17 cellular contexts compared by ENCODE assay signal in the genomic region with DNA sequence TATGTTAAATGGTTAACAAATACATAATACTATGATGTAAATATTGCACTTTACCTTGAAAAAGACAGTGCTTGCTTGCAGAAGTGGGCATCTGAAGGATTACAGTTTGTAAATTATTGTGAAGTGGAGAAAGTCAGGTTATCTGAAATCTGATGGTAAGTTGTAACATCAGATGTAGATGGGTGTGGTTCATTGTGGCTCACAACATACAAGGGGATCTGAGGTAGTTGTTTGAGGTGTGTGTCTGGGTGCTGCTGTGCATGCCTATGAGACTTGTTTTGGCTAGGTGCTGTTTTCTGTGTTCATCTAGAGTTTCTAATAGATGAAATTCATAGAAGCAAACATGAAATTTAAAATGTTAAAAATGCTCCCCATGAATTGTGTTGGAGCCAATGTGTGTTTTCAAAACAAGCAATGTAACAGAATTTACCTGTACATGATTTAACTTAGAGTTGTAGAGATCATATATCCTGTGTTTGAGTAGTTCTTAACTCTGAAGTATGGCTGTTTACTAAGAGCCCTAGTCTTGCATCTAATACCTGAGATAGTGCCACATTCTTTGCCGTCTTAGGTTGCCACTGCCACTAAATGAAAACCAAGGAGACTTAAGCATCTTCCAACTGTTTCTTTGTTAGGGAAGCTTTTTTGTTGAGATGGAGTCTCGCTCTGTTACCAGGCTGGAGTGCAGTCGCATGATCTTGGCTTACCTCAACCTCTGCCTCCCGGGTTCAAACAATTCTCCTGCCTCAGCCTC. TPM values are rescaled to one million over a fixed set of nuclear protein-coding genes. Genes with fewer than 3 reads are reported as not detected.
DNase-seq lines count a peak whose midpoint lies in the region; ATAC-seq, FAIRE-seq and TF ChIP-seq lines count a peak whose summit lies in the region.
"Had no signal": no experiment of that assay in that cellular context is flagged by ENCODE, and none has a peak within 500 bp of the region (broad histone marks: within the 10 kb centered on the region; RNA-seq: fewer than 3 reads in every experiment).

No MANE protein-coding gene starts in this region.

- no peak overlapping the region for H3K14ac ChIP-seq in H1 (ENCODE audit: insufficient read length)

- H4K91ac ChIP-seq in H1 (replicated peaks; ENCODE audit: insufficient read length, low read length): no peak overlapping the region

- peaks cover 5 to 10% (median 5%) of the 10 kb centered on the region in 4 experiments for H3K4me1 ChIP-seq in H1 (replicated peaks in 1 of 4; ENCODE audit: control insufficient read depth in 3 of 4, insufficient read depth in 4 of 4, low read length in 3 of 4)
- peaks cover 0 to 10% of the 10 kb centered on the region in 2 donors for H3K4me1 ChIP-seq in uterus
- H3K4me1 ChIP-seq in kidney (ENCODE audit: control insufficient read depth in 1 of 2, insufficient read depth in 1 of 2, low read depth in 1 of 2, low read length in 2 of 2): peaks cover 0 to 5% of the 10 kb centered on the region in 2 donors

- no peak overlapping the region for H3K18ac ChIP-seq in H1 (ENCODE audit: extremely low read depth, low read length)

- peak; percentile 28 for FAIRE-seq in H1 (lab: Jason Lieb, UNC)
- no peak for FAIRE-seq in kidney (lab: Jason Lieb, UNC)

- H3K4me1 Mint-ChIP-seq in activated naive CD4-positive, alpha-beta T cell treated with anti-CD3 and anti-CD28 coated beads, Interleukin-2, amount 50 U/mL, for 24 hours: peaks cover 81% of the 10 kb centered on the region
- H3K4me1 Mint-ChIP-seq in T-helper 1 cell treated with Interleukin-12 subunit alpha and Interleukin-12 subunit beta and Interleukin-4 antibody, amounts not matched to agents 30 μg/mL and 1 μg/mL, for 36 hours (ENCODE audit: low read depth): peaks cover 52% of the 10 kb centered on the region
- peaks cover 45% of the 10 kb centered on the region for H3K4me1 Mint-ChIP-seq in stimulated activated effector memory CD8-positive, alpha-beta T cell treated with anti-CD3 and anti-CD28 coated beads, Interleukin-12 subunit alpha, Interleukin-12 subunit beta, amount 100 ng/mL, for 72 hours

- H3K27me3 ChIP-seq in H1 (replicated peaks in 1 of 4; ENCODE audit: control insufficient read depth in 3 of 4, extremely low read depth in 1 of 4, insufficient read depth in 3 of 4, low read length in 3 of 4) (no peaks in the 10 kb centered on the region), uterus (no peaks in the 10 kb centered on the region)

- 0 out of 2 replicates have a peak overlapping the region, but pooled peaks have one; percentile 49 for H2BK15ac ChIP-seq in H1 (ENCODE audit: low read length)

- no peak for DNase-seq in activated naive CD4-positive, alpha-beta T cell treated with Interleukin-2 at 50 U/mL for 16 hours
- no peak for DNase-seq in H1 (ENCODE audit: low read depth in 1 of 2, low spot score in 2 of 2)
- DNase-seq in stimulated activated effector memory CD8-positive, alpha-beta T cell treated with anti-CD3 and anti-CD28 coated beads, Interleukin-12 subunit alpha, Interleukin-12 subunit beta, amount 100 ng/mL, for 72 hours (ENCODE audit: low spot score in 2 of 2): no peak
- no peak for DNase-seq in uterus
- no peak for DNase-seq in kidney
- DNase-seq: effector CD8-positive, alpha-beta T cell; foreskin fibroblast; NCI-H1694; NCI-H510A treated with DMSO at 0.1 percent for 48 hours; occipital lobe; PC-3; SK-N-SH; stimulated activated naive CD8-positive, alpha-beta T cell treated with anti-CD3 and anti-CD28 coated beads, Interleukin-15, Interleukin-2, amounts not matched to agents 100 U/mL and 50 U/mL, for 24 hours had no signal

- H3K23ac ChIP-seq in H1 (ENCODE audit: insufficient read length): no peak overlapping the region

- H3K23me2 ChIP-seq in H1 (ENCODE audit: low read depth, low read length): no peaks in the 10 kb centered on the region

- H2BK20ac ChIP-seq in H1 (ENCODE audit: low read length): no peak overlapping the region

- H3K79me1 ChIP-seq in H1 (ENCODE audit: low read depth, low read length): no peaks in the 10 kb centered on the region

- no peak overlapping the region for H2AFZ ChIP-seq in H1 (ENCODE audit: low read length)

- H3K27ac ChIP-seq in H1 (ENCODE audit: low read depth, low read length) (no peak overlapping the region), uterus (no peak overlapping the region), kidney (ENCODE audit: low read depth in 2 of 2, low read length in 2 of 2) (no peak overlapping the region)

- no peak overlapping the region for H4K5ac ChIP-seq in H1 (ENCODE audit: insufficient read length, low read depth, low read length)

- peaks cover 44 to 99% of the 10 kb centered on the region in 2 experiments for H3K79me2 ChIP-seq in H1 (ENCODE audit: control insufficient read depth in 1 of 2, insufficient read depth in 2 of 2, low read length in 2 of 2)

- H3K9me3 Mint-ChIP-seq in activated naive CD4-positive, alpha-beta T cell treated with anti-CD3 and anti-CD28 coated beads, Interleukin-2, amount 50 U/mL, for 24 hours: no peaks in the 10 kb centered on the region
- H3K9me3 Mint-ChIP-seq in T-helper 1 cell treated with Interleukin-12 subunit alpha and Interleukin-12 subunit beta and Interleukin-4 antibody, amounts not matched to agents 30 μg/mL and 1 μg/mL, for 36 hours: no peaks in the 10 kb centered on the region
- no peaks in the 10 kb centered on the region for H3K9me3 Mint-ChIP-seq in stimulated activated effector memory CD8-positive, alpha-beta T cell treated with anti-CD3 and anti-CD28 coated beads, Interleukin-12 subunit alpha, Interleukin-12 subunit beta, amount 100 ng/mL, for 72 hours

- no peak overlapping the region for H4K8ac ChIP-seq in H1 (ENCODE audit: extremely low read depth, insufficient read depth, low read length)

- CTCF ChIA-PET in H1 (lab: Charles Lee; ENCODE audit: partially characterized antibody): interaction anchor here (0.8 to 1.3 kb wide), 2 partner anchors 14 to 284 kb away, joined by 3 read pairs; no protein-coding TSS in a partner anchor

- no peaks in the 10 kb centered on the region for H3K27me3 Mint-ChIP-seq in activated naive CD4-positive, alpha-beta T cell treated with anti-CD3 and anti-CD28 coated beads, Interleukin-2, amount 50 U/mL, for 24 hours
- H3K27me3 Mint-ChIP-seq in T-helper 1 cell treated with Interleukin-12 subunit alpha and Interleukin-12 subunit beta and Interleukin-4 antibody, amounts not matched to agents 30 μg/mL and 1 μg/mL, for 36 hours (ENCODE audit: low read depth): no peaks in the 10 kb centered on the region
- H3K27me3 Mint-ChIP-seq: brain had no signal

- peaks cover 7% of the 10 kb centered on the region for H3K36me3 Mint-ChIP-seq in activated naive CD4-positive, alpha-beta T cell treated with anti-CD3 and anti-CD28 coated beads, Interleukin-2, amount 50 U/mL, for 24 hours
- peaks cover 7% of the 10 kb centered on the region for H3K36me3 Mint-ChIP-seq in T-helper 1 cell treated with Interleukin-12 subunit alpha and Interleukin-12 subunit beta and Interleukin-4 antibody, amounts not matched to agents 30 μg/mL and 1 μg/mL, for 36 hours (ENCODE audit: low read depth)
- peaks cover 10% of the 10 kb centered on the region for H3K36me3 Mint-ChIP-seq in stimulated activated effector memory CD8-positive, alpha-beta T cell treated with anti-CD3 and anti-CD28 coated beads, Interleukin-12 subunit alpha, Interleukin-12 subunit beta, amount 100 ng/mL, for 72 hours

- H3K9ac ChIP-seq in H1 (replicated peaks in 1 of 4; ENCODE audit: extremely low read depth in 1 of 4, low read depth in 3 of 4, low read length in 3 of 4) (no peak overlapping the region), kidney (ENCODE audit: low read length in 2 of 2) (no peak overlapping the region)
- H3K9ac ChIP-seq: SK-N-SH had no signal

- H2BK120ac ChIP-seq in H1 (replicated peaks; ENCODE audit: low read depth, low read length): peak overlapping the region; percentile 61

- peak overlapping the region in 1 of 4 experiments; percentile 28; a peak in 1 of 8 replicates for H3K4me3 ChIP-seq in H1 (ENCODE audit: extremely low read depth in 1 of 4, insufficient read depth in 2 of 4, low read depth in 3 of 4, low read length in 4 of 4)
- H3K4me3 ChIP-seq in uterus: no peak overlapping the region
- no peak overlapping the region for H3K4me3 ChIP-seq in kidney (ENCODE audit: low read length in 2 of 2)

- TF ChIP-seq CTCF in H1 (IDR thresholded peaks at IDR 0.05; ENCODE audit: control extremely low read depth in 1 of 3, insufficient read depth in 1 of 3, low read depth in 1 of 3, low read length in 3 of 3) (no peak), uterus (IDR thresholded peaks at IDR 0.05) (no peak), kidney (IDR thresholded peaks at IDR 0.05; ENCODE audit: borderline replicate concordance, extremely low read depth, insufficient read depth) (no peak)

- H4K20me1 ChIP-seq in H1 (replicated peaks in 1 of 2; ENCODE audit: control insufficient read depth in 1 of 2, insufficient read depth in 2 of 2, low read length in 2 of 2): peaks cover 11 to 17% of the 10 kb centered on the region in 2 experiments

- H3K56ac ChIP-seq in H1 (replicated peaks; ENCODE audit: insufficient read length, low read depth, low read length): no peak overlapping the region

- H2AK5ac ChIP-seq in H1 (ENCODE audit: low read depth, low read length): no peak overlapping the region

- no peak for TF ChIP-seq EP300 in H1 (IDR thresholded peaks at IDR 0.05; ENCODE audit: borderline replicate concordance in 1 of 2, low read depth in 2 of 2, low read length in 2 of 2)

- no peaks in the 10 kb centered on the region for H3K36me3 ChIP-seq in H1 (ENCODE audit: control insufficient read depth in 2 of 4, insufficient read depth in 4 of 4, low read length in 3 of 4)
- no peaks in the 10 kb centered on the region for H3K36me3 ChIP-seq in uterus
- H3K36me3 ChIP-seq in kidney (ENCODE audit: control insufficient read depth in 1 of 2, insufficient read depth in 2 of 2, low read length in 2 of 2): no peaks in the 10 kb centered on the region

- ATAC-seq in stimulated activated effector memory CD8-positive, alpha-beta T cell treated with anti-CD3 and anti-CD28 coated beads, Interleukin-12 subunit alpha, Interleukin-12 subunit beta, amount 100 ng/mL, for 72 hours: no peak
- ATAC-seq in GM18511 (IDR thresholded peaks at IDR 0.05; ENCODE audit: unreplicated experiment): no peak
- ATAC-seq: PC-3; stimulated activated naive CD8-positive, alpha-beta T cell treated with anti-CD3 and anti-CD28 coated beads, Interleukin-15, Interleukin-2, amounts not matched to agents 100 U/mL and 50 U/mL, for 24 hours had no signal

- H3K4me2 ChIP-seq in H1 (ENCODE audit: insufficient read depth in 1 of 2, low read depth in 2 of 2, low read length in 2 of 2): peak overlapping the region; percentile 5 to 34; a peak in 2 of 4 replicates
- H3K4me2 ChIP-seq: SK-N-SH had no signal

- no peak overlapping the region for H2BK12ac ChIP-seq in H1 (ENCODE audit: low read depth, low read length)

- WGBS in H1 (ENCODE audit: extremely low coverage in 1 of 2, insufficient coverage in 1 of 2, insufficient read length in 1 of 2, insufficient replicate concordance in 2 of 2, low coverage in 1 of 2, low lambda C conversion rate in 2 of 2, missing lambda C conversion rate in 1 of 2), 2 experiments: 53% methylated on average over 4 of the region's 4 CpGs; no CpG with 5 or more reads in 1 of the 2 experiments

- intact Hi-C loops in uterus (cut with DNase I; ENCODE audit: low total_unique reads) (no loop called here), kidney (cut with DNase I) (no loop called here)

- H3K9me3 ChIP-seq in H1 (ENCODE audit: insufficient read depth in 2 of 2, low read depth in 1 of 2, low read length in 1 of 2) (no peaks in the 10 kb centered on the region), uterus (no peaks in the 10 kb centered on the region), kidney (ENCODE audit: control insufficient read depth in 1 of 2, low read length in 2 of 2) (no peaks in the 10 kb centered on the region)

- POLR2A ChIA-PET in H1 (lab: Charles Lee; ENCODE audit: partially characterized antibody): interaction anchor here (0.6 to 0.9 kb wide), 3 partner anchors 11 to 368 kb away, joined by 3 read pairs; partner anchors contain the start of gene NAA15

- TF ChIP-seq POLR2A in H1 (IDR thresholded peaks at IDR 0.05; ENCODE audit: control extremely low read depth in 1 of 2, low read depth in 2 of 2, low read length in 2 of 2) (no peak), uterus (IDR thresholded peaks at IDR 0.05) (no peak)

- no peak overlapping the region for H2BK5ac ChIP-seq in H1 (ENCODE audit: low read depth, low read length)

- TF ChIP-seq RAD21 in H1 (IDR thresholded peaks at IDR 0.05 in 1 of 2, conservative IDR thresholded peaks at IDR 0.05 in 1 of 2; ENCODE audit: low read depth in 2 of 2, low read length in 2 of 2): no peak

- H3K27ac Mint-ChIP-seq in activated naive CD4-positive, alpha-beta T cell treated with anti-CD3 and anti-CD28 coated beads, Interleukin-2, amount 50 U/mL, for 24 hours: peak overlapping the region; percentile 70
- H3K27ac Mint-ChIP-seq in T-helper 1 cell treated with Interleukin-12 subunit alpha and Interleukin-12 subunit beta and Interleukin-4 antibody, amounts not matched to agents 30 μg/mL and 1 μg/mL, for 36 hours: peak overlapping the region; percentile 49
- H3K27ac Mint-ChIP-seq in stimulated activated effector memory CD8-positive, alpha-beta T cell treated with anti-CD3 and anti-CD28 coated beads, Interleukin-12 subunit alpha, Interleukin-12 subunit beta, amount 100 ng/mL, for 72 hours: peak overlapping the region; percentile 35

- peak overlapping the region; percentile 19 for H3K4me3 Mint-ChIP-seq in activated naive CD4-positive, alpha-beta T cell treated with anti-CD3 and anti-CD28 coated beads, Interleukin-2, amount 50 U/mL, for 24 hours
- H3K4me3 Mint-ChIP-seq in T-helper 1 cell treated with Interleukin-12 subunit alpha and Interleukin-12 subunit beta and Interleukin-4 antibody, amounts not matched to agents 30 μg/mL and 1 μg/mL, for 36 hours: no peak overlapping the region
- H3K4me3 Mint-ChIP-seq in stimulated activated effector memory CD8-positive, alpha-beta T cell treated with anti-CD3 and anti-CD28 coated beads, Interleukin-12 subunit alpha, Interleukin-12 subunit beta, amount 100 ng/mL, for 72 hours: peak overlapping the region; percentile 47
- H3K4me3 Mint-ChIP-seq: brain had no signal

- H3K4ac ChIP-seq in H1 (replicated peaks; ENCODE audit: insufficient read length, low read depth, low read length): no peak overlapping the region

RNA-seq across cellular contexts. Expression of gene NDUFC1, which starts 11.9 kb away (rescaled TPM):
- total RNA-seq in H1 (2021; fragmentation: NEBNext Ultra II Directional; extraction: Animal tissue kit (Norgen Biotek cat#: 25700)): 54.5 and 62.0 TPM in 2 replicates
- 41.9 and 48.4 TPM in 2 replicates for polyA plus RNA-seq in H1 (2011; rRNA removed)
- 45.9 TPM for polyA plus RNA-seq in H1 (2011; cell fraction: cytosol; rRNA removed)
- polyA plus RNA-seq in H1 (2011; cell fraction: nucleus; rRNA removed): 33.1 TPM
- 51.2 to 74.8 TPM (median 61.0 TPM) in 4 replicates for polyA plus RNA-seq in H1 (2012, experiment 1 of 2)
- polyA plus RNA-seq in H1 (2012, experiment 2 of 2): 31.1 TPM
- polyA plus RNA-seq in H1 (2013, experiment 1 of 2): 151 TPM
- polyA plus RNA-seq in H1 (2013, experiment 2 of 2): 155 TPM
- polyA minus RNA-seq in H1 (2011; rRNA and poly(A)+ RNA removed): 6.2 and 6.9 TPM in 2 replicates
- polyA minus RNA-seq in H1 (2011; cell fraction: cytosol; rRNA and poly(A)+ RNA removed): 18.2 TPM
- polyA minus RNA-seq in H1 (2011; cell fraction: nucleus; rRNA and poly(A)+ RNA removed): 14.9 TPM
- 10 to 100 TPM in 2 of 4 donors, 1 to 10 TPM in 1, under 1 TPM in 1; 0.77 to 43.8 (median 14.9) TPM for total RNA-seq in uterus
- total RNA-seq in kidney: 75.9 TPM
- 378 TPM for polyA plus RNA-seq in kidney (ENCODE audit: insufficient read depth, low read depth, low replicate concordance)

RNA-seq across cellular contexts. Expression of gene NAA15, which starts 12.9 kb away (rescaled TPM):
- total RNA-seq in H1 (2021; fragmentation: NEBNext Ultra II Directional; extraction: Animal tissue kit (Norgen Biotek cat#: 25700)): 119 and 124 TPM in 2 replicates
- polyA plus RNA-seq in H1 (2011; rRNA removed) (5.1 and 9.7 TPM in 2 replicates), kidney (ENCODE audit: insufficient read depth, low read depth, low replicate concordance) (7.0 TPM)
- 15.4 TPM for polyA plus RNA-seq in H1 (2011; cell fraction: cytosol; rRNA removed)
- polyA plus RNA-seq in H1 (2011; cell fraction: nucleus; rRNA removed): 5.2 TPM
- polyA plus RNA-seq in H1 (2012, experiment 1 of 2): 30.6 to 63.9 TPM (median 36.6 TPM) in 4 replicates
- 2.9 TPM for polyA plus RNA-seq in H1 (2012, experiment 2 of 2)
- 42.5 TPM for polyA plus RNA-seq in H1 (2013, experiment 1 of 2)
- polyA plus RNA-seq in H1 (2013, experiment 2 of 2): 42.0 TPM
- 35.3 and 54.9 TPM in 2 replicates for polyA minus RNA-seq in H1 (2011; rRNA and poly(A)+ RNA removed)
- polyA minus RNA-seq in H1 (2011; cell fraction: cytosol; rRNA and poly(A)+ RNA removed): 29.1 TPM
- polyA minus RNA-seq in H1 (2011; cell fraction: nucleus; rRNA and poly(A)+ RNA removed): 59.5 TPM
- total RNA-seq in uterus (10 to 100 TPM; 47.1 to 75.1 (median 54.1) TPM), kidney (38.8 TPM)

RNA-seq across cellular contexts. Expression of gene MGARP, which starts 34.2 kb away (rescaled TPM):
- 2.5 and 2.8 TPM in 2 replicates for total RNA-seq in H1 (2021; fragmentation: NEBNext Ultra II Directional; extraction: Animal tissue kit (Norgen Biotek cat#: 25700))
- polyA plus RNA-seq in H1 (2011; rRNA removed) (3.9 and 4.5 TPM in 2 replicates), kidney (ENCODE audit: insufficient read depth, low read depth, low replicate concordance) (4.3 TPM)
- polyA plus RNA-seq in H1 (2011; cell fraction: cytosol; rRNA removed): 8.4 TPM
- 2.1 TPM for polyA plus RNA-seq in H1 (2011; cell fraction: nucleus; rRNA removed)
- polyA plus RNA-seq in H1 (2012, experiment 1 of 2): 4.5 to 6.4 TPM (median 4.9 TPM) in 4 replicates
- 1.5 TPM for polyA plus RNA-seq in H1 (2012, experiment 2 of 2)
- 2.3 TPM for polyA plus RNA-seq in H1 (2013, experiment 1 of 2)
- polyA plus RNA-seq in H1 (2013, experiment 2 of 2): 2.6 TPM
- 1.7 TPM in 2 replicates for polyA minus RNA-seq in H1 (2011; rRNA and poly(A)+ RNA removed)
- 1.5 TPM for polyA minus RNA-seq in H1 (2011; cell fraction: cytosol; rRNA and poly(A)+ RNA removed)
- 1.2 TPM for polyA minus RNA-seq in H1 (2011; cell fraction: nucleus; rRNA and poly(A)+ RNA removed)
- total RNA-seq in uterus (1 to 10 TPM in 2 of 4 donors, under 1 TPM in 1, not detected in 1; 0.29 to 9.0 (median 3.2) TPM), kidney (0.25 TPM)
